Comparison of ENCODE assay signal across 16 cellular contexts in the genomic region with DNA sequence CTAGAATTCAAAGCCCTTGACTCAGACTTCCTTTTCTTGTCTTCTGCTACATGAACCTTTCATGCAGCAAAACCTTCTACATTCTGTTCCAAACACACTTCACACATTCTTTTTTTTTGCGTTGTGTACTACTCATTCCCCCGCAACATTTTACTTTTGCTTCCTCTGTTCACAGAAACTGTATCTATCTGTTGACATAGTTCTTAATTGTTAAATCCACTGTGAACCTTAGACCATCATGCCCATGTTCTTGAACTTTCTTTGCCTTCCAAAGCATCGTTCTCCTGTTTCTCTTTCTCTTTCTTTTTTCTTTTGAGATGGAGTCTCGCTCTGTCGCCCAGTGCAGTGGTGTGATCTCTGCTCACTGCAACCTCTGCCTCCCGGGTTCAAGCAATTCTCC. TPM values are rescaled to one million over a fixed set of nuclear protein-coding genes. Genes with fewer than 3 reads are reported as not detected.
DNase-seq lines count a peak whose midpoint lies in the region; ATAC-seq and TF ChIP-seq lines count a peak whose summit lies in the region.
"Had no signal": no experiment of that assay in that cellular context is flagged by ENCODE, and none has a peak within 500 bp of the region (broad histone marks: within the 10 kb centered on the region; RNA-seq: fewer than 3 reads in every experiment).

No MANE protein-coding gene starts in this region.

- ATAC-seq in CD8-positive, alpha-beta T cell: peak; percentile 35
- peak; percentile 73 for ATAC-seq in GM18867 (IDR thresholded peaks at IDR 0.05; ENCODE audit: unreplicated experiment)
- ATAC-seq in WTC11: no peak
- no peak for ATAC-seq in GM18505 (IDR thresholded peaks at IDR 0.05; ENCODE audit: unreplicated experiment)

- H3K4me1 ChIP-seq in CD8-positive, alpha-beta T cell (ENCODE audit: insufficient read depth, low read length): peaks cover 54% of the 10 kb centered on the region
- H3K4me1 ChIP-seq in stomach: peaks cover 3 to 40% (median 21%) of the 10 kb centered on the region in 4 donors

- no peak for TF ChIP-seq CTCF in CD8-positive, alpha-beta T cell (IDR thresholded peaks at IDR 0.05)
- no peak for TF ChIP-seq CTCF in WTC11 (IDR thresholded peaks at IDR 0.05)
- no peak for TF ChIP-seq CTCF in stomach (IDR thresholded peaks at IDR 0.05)

- H3K27me3 ChIP-seq in CD8-positive, alpha-beta T cell (ENCODE audit: insufficient read depth, low read length): no peaks in the 10 kb centered on the region
- H3K27me3 ChIP-seq in stomach: no peaks in the 10 kb centered on the region
- H3K27me3 ChIP-seq: BLaER1 treated with 17β-estradiol and CSF1 and Interleukin-3, amounts not matched to agents 10 nM and 100 nM; brain microvascular endothelial cell; hepatocyte; Peyer's patch; spleen; vagina had no signal

- WGBS in stomach, 5 donors: 89 to 96% (median 92%) methylated on average over 6 of the region's 6 CpGs

- no peak overlapping the region for H3K4me3 ChIP-seq in CD8-positive, alpha-beta T cell (ENCODE audit: low read depth, low read length)
- no peak overlapping the region for H3K4me3 ChIP-seq in stomach
- H3K4me3 ChIP-seq: BLaER1 treated with 17β-estradiol and CSF1 and Interleukin-3, amounts not matched to agents 10 nM and 100 nM; hepatocyte; Peyer's patch; spleen; vagina had no signal

- peaks cover 68% of the 10 kb centered on the region for H3K4me1 Mint-ChIP-seq in CD8-positive, alpha-beta T cell (ENCODE audit: low read depth)
- H3K4me1 Mint-ChIP-seq in WTC11 (peaks cover 28% of the 10 kb centered on the region), immature natural killer cell (peaks cover 59 to 63% of the 10 kb centered on the region in 2 donors)

- H3K36me3 ChIP-seq in CD8-positive, alpha-beta T cell (ENCODE audit: insufficient read depth, low read length): no peaks in the 10 kb centered on the region
- no peaks in the 10 kb centered on the region for H3K36me3 ChIP-seq in stomach
- H3K36me3 ChIP-seq: brain microvascular endothelial cell, Peyer's patch, spleen, vagina had no signal

- POLR2A ChIA-PET in CD8-positive, alpha-beta T cell (lab: Charles Lee): no interaction called here
- POLR2A ChIA-PET in WTC11 (lab: Charles Lee): no interaction called here

- no peak overlapping the region for H3K27ac ChIP-seq in CD8-positive, alpha-beta T cell (ENCODE audit: low read depth, low read length)
- no peak overlapping the region for H3K27ac ChIP-seq in stomach
- H3K27ac ChIP-seq: BLaER1 treated with 17β-estradiol and CSF1 and Interleukin-3, amounts not matched to agents 10 nM and 100 nM; brain microvascular endothelial cell; hepatocyte; vagina had no signal

- TF ChIP-seq POLR2A in GM18505 (IDR thresholded peaks at IDR 0.05; ENCODE audit: borderline replicate concordance, extremely low read depth, insufficient read depth, insufficient read length): no peak
- TF ChIP-seq POLR2A in stomach (IDR thresholded peaks at IDR 0.05): no peak

- H3K9me3 ChIP-seq in CD8-positive, alpha-beta T cell (ENCODE audit: low read length): no peaks in the 10 kb centered on the region
- H3K9me3 ChIP-seq in stomach: no peaks in the 10 kb centered on the region
- H3K9me3 ChIP-seq: Peyer's patch, spleen, vagina had no signal

- H3K27ac Mint-ChIP-seq in CD8-positive, alpha-beta T cell: peak overlapping the region; percentile 71
- H3K27ac Mint-ChIP-seq in WTC11 (peak overlapping the region; percentile 13; the same call in 1 of the 2 replicates), immature natural killer cell (peak overlapping the region; percentile 80 to 93 (median 88))
- H3K27ac Mint-ChIP-seq: activated B cell treated with CpG ODN at 0.5 μM for 24 hours had no signal

- H3K9me3 Mint-ChIP-seq in CD8-positive, alpha-beta T cell: no peaks in the 10 kb centered on the region
- peaks cover 4% of the 10 kb centered on the region for H3K9me3 Mint-ChIP-seq in WTC11
- H3K9me3 Mint-ChIP-seq in immature natural killer cell: no peaks in the 10 kb centered on the region
- H3K9me3 Mint-ChIP-seq: activated B cell treated with CpG ODN at 0.5 μM for 24 hours had no signal

- CTCF ChIA-PET in CD8-positive, alpha-beta T cell (lab: Charles Lee): interaction anchor here (0.9 to 2.3 kb wide), 4 partner anchors 9 to 198 kb away, joined by 3 to 13 read pairs (median 4); a partner anchor contains a TSS
- CTCF ChIA-PET in WTC11 (lab: Charles Lee): interaction anchor here (1.2 to 2.2 kb wide), 7 partner anchors 10 to 207 kb away, joined by 3 to 28 read pairs (median 4); no protein-coding TSS in a partner anchor

- H3K4me3 Mint-ChIP-seq in CD8-positive, alpha-beta T cell: peak overlapping the region; percentile 53
- no peak overlapping the region for H3K4me3 Mint-ChIP-seq in WTC11
- H3K4me3 Mint-ChIP-seq in immature natural killer cell: peak overlapping the region; percentile 53 to 83 (median 73)
- H3K4me3 Mint-ChIP-seq: activated B cell treated with CpG ODN at 0.5 μM for 24 hours had no signal

- no peaks in the 10 kb centered on the region for H3K27me3 Mint-ChIP-seq in CD8-positive, alpha-beta T cell (ENCODE audit: low read depth)
- H3K27me3 Mint-ChIP-seq in WTC11 (ENCODE audit: low read depth) (no peaks in the 10 kb centered on the region), immature natural killer cell (ENCODE audit: low read depth in 3 of 3) (peaks cover 0 to 2% (median 2%) of the 10 kb centered on the region in 3 donors)
- H3K27me3 Mint-ChIP-seq: activated B cell treated with CpG ODN at 0.5 μM for 24 hours had no signal

- no peak for DNase-seq in CD8-positive, alpha-beta T cell
- DNase-seq in WTC11 (ENCODE audit: low spot score): no peak
- peak in 2 of 3 donors; percentile 19 to 22 for DNase-seq in immature natural killer cell
- no peak for DNase-seq in NCI-H187 treated with DMSO at 0.1 percent for 48 hours (lab: John Stamatoyannopoulos, UW)
- DNase-seq in stomach: no peak
- DNase-seq: activated B cell treated with CpG ODN at 0.5 μM for 24 hours, brain microvascular endothelial cell, NCI-H2107, NCI-H748 treated with DMSO at 0.1 percent for 48 hours, spleen had no signal

- peaks cover 22% of the 10 kb centered on the region for H3K36me3 Mint-ChIP-seq in CD8-positive, alpha-beta T cell
- H3K36me3 Mint-ChIP-seq in WTC11 (peaks cover 8% of the 10 kb centered on the region), immature natural killer cell (no peaks in the 10 kb centered on the region)

- TF ChIP-seq EP300 in stomach (IDR thresholded peaks at IDR 0.05): no peak

- intact Hi-C loops in CD8-positive, alpha-beta T cell (cut with DNase I, micrococcal nuclease): loop anchor here in 1 of 2 experiments (5.0 kb wide), 1 partner anchor 35 kb away; no protein-coding TSS in a partner anchor
- intact Hi-C loops in stomach (cut with DNase I; ENCODE audit: low total_unique reads): no loop called here

TF ChIP-seq in WTC11, 78 proteins besides CTCF, POLR2A, EP300 and RAD21 (continues in another document):
- TF ChIP-seq NR2C2 (CRISPR knock-in tag; IDR thresholded peaks at IDR 0.05): no peak
- no peak for TF ChIP-seq MXD4 (CRISPR knock-in tag; IDR thresholded peaks at IDR 0.05; ENCODE audit: borderline replicate concordance)
- TF ChIP-seq, protein P1, sequence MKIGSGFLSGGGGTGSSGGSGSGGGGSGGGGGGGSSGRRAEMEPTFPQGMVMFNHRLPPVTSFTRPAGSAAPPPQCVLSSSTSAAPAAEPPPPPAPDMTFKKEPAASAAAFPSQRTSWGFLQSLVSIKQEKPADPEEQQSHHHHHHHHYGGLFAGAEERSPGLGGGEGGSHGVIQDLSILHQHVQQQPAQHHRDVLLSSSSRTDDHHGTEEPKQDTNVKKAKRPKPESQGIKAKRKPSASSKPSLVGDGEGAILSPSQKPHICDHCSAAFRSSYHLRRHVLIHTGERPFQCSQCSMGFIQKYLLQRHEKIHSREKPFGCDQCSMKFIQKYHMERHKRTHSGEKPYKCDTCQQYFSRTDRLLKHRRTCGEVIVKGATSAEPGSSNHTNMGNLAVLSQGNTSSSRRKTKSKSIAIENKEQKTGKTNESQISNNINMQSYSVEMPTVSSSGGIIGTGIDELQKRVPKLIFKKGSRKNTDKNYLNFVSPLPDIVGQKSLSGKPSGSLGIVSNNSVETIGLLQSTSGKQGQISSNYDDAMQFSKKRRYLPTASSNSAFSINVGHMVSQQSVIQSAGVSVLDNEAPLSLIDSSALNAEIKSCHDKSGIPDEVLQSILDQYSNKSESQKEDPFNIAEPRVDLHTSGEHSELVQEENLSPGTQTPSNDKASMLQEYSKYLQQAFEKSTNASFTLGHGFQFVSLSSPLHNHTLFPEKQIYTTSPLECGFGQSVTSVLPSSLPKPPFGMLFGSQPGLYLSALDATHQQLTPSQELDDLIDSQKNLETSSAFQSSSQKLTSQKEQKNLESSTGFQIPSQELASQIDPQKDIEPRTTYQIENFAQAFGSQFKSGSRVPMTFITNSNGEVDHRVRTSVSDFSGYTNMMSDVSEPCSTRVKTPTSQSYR (CRISPR knock-in tag; IDR thresholded peaks at IDR 0.05): no peak
- TF ChIP-seq MYBL2 (CRISPR knock-in tag; IDR thresholded peaks at IDR 0.05): no peak
- no peak for TF ChIP-seq ZBTB21 (CRISPR knock-in tag; IDR thresholded peaks at IDR 0.05; ENCODE audit: borderline replicate concordance)
- no peak for TF ChIP-seq RELA (CRISPR knock-in tag; IDR thresholded peaks at IDR 0.05; ENCODE audit: borderline replicate concordance)
- TF ChIP-seq ESRRA (CRISPR knock-in tag; IDR thresholded peaks at IDR 0.05; ENCODE audit: borderline replicate concordance): no peak
- no peak for TF ChIP-seq CREB1 (CRISPR knock-in tag; IDR thresholded peaks at IDR 0.05)
- no peak for TF ChIP-seq TP53 (CRISPR knock-in tag; IDR thresholded peaks at IDR 0.05)

RNA-seq across cellular contexts. Expression of a gene that starts 14.2 kb away (rescaled TPM):
- total RNA-seq in CD8-positive, alpha-beta T cell: 100 to 1,000 TPM; 141 to 143 TPM
- 21.4 to 30.6 TPM (median 22.7 TPM) in 3 replicates for total RNA-seq in WTC11 (2021)
- 100 to 1,000 TPM in 2 of 3 donors, 10 to 100 TPM in 1; 81.3 to 118 (median 103) TPM for polyA plus RNA-seq in immature natural killer cell
- 10 to 100 TPM in 4 of 5 donors, 1 to 10 TPM in 1; 7.0 to 87.9 (median 46.3) TPM for total RNA-seq in stomach
- polyA plus RNA-seq in stomach: 10 to 100 TPM in 2 of 3 donors, 1 to 10 TPM in 1; 8.7 to 20.9 (median 10.1) TPM

Comparison
In these comparisons a context has a peak if more than half of its experiments do, and no peak if none do; other contexts are left out.
1. ATAC-seq: peak in CD8-positive, alpha-beta T cell (single experiment) and GM18867 (single experiment); none in WTC11 (single experiment) and GM18505 (single experiment).
2. DNase-seq: peak in immature natural killer cell (2 of 3); none in CD8-positive, alpha-beta T cell (0 of 7), WTC11 (single experiment), NCI-H187 treated with DMSO at 0.1 percent for 48 hours (single experiment) and stomach (single experiment).
3. H3K27ac Mint-ChIP-seq: peak in every context shown above with its lines; median percentile 88 in immature natural killer cell; 71 in CD8-positive, alpha-beta T cell; 13 in WTC11.